In the genomic region with DNA sequence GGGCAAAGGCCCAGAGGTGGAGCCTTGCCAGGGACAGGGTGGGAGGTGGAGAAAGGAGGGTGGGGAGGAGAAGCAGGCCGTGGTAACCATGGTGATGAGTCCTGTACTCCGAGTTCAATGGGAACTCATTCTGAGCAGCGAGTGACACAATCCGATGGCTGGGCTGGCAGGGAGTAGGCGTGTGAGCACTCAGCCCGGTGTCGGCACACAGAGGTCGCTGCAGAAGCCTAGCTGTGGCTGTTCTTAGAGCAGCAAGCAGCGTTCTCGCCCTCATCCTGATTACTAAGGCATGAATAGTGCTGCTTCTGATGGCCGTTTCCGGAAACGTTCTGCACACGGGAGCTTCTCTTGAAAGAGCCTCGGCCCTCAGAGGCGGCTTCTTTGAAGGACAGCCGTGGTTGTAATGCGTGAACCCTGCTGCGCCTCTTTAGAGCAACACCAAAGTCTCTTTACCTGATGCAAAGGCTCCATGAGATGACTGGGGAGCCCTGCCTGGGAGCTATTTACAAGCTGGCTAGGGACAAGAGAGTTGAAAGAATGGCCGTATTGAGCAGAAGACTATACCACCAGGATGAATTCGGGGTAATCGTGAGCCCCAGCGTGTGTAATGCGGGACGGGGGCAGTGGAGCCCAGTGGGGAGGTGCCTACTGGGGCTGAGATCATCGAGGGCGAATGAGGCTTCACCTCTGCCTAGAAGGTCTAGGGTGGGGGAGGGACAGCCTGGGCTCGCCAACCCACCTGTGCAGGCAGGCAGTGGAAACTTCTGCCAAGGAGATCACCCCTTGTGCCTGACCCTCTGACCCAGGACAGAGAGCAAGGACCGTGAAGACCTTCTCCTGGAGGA, we compare ENCODE assay signal across 9 cellular contexts.
DNase-seq lines count a peak whose midpoint lies in the region; ATAC-seq and TF ChIP-seq lines count a peak whose summit lies in the region.
"Had no signal": no experiment of that assay in that cellular context is flagged by ENCODE, and none has a peak within 500 bp of the region (broad histone marks: within the 10 kb centered on the region; RNA-seq: fewer than 3 reads in every experiment).

No MANE protein-coding gene starts in this region.

- CTCF ChIA-PET in HEK293 (lab: Yijun Ruan, JAX), result interaction anchor here (0.7 to 2.7 kb wide), 9 partner anchors 13 to 1115 kb away, joined by 3 to 28 read pairs (median 4); no protein-coding TSS in a partner anchor
- CTCF ChIA-PET in Panc1 (lab: Charles Lee), result interaction anchor here (0.5 to 0.7 kb wide), 4 partner anchors 40 to 679 kb away, joined by 3 to 4 read pairs (median 4); partner anchors contain the start of gene KLHDC7A

- DNase-seq in Panc1 (ENCODE audit: low read depth, low spot score) (no peak), head of caudate nucleus (peak; percentile 52 to 97 (median 85)), sigmoid colon (no peak)
- DNase-seq in stimulated activated CD4-positive, alpha-beta T cell treated with anti-CD3 and anti-CD28 coated beads, Interleukin-12 subunit alpha, Interleukin-12 subunit beta, amount 100 ng/mL, for 4 hours, result peak; percentile 12

- 2 to 7% methylated on average over 29 of the region's 29 CpGs for WGBS in sigmoid colon, 2 donors

- POLR2A ChIA-PET in HEK293 (lab: Yijun Ruan, JAX), result no interaction called here
- POLR2A ChIA-PET in Panc1 (lab: Charles Lee), result interaction anchor here (0.6 kb wide), 1 partner anchor 1444 kb away, joined by 3 read pairs; no protein-coding TSS in a partner anchor

- H3K4me1 ChIP-seq in HEK293 (ENCODE audit: control insufficient read depth, insufficient read depth, low read length), result no peaks in the 10 kb centered on the region
- peaks cover 8% of the 10 kb centered on the region; the same call in 1 of the 2 replicates for H3K4me1 ChIP-seq in Panc1 (ENCODE audit: control insufficient read depth, insufficient read depth, low read length)
- H3K4me1 ChIP-seq in sigmoid colon, result peaks cover 0 to 10% (median 1%) of the 10 kb centered on the region in 4 donors

- ATAC-seq in Panc1, result peak; percentile 58; the same call in 1 of the 2 replicates
- no peak for ATAC-seq in HG03571 (IDR thresholded peaks at IDR 0.05; ENCODE audit: unreplicated experiment)
- ATAC-seq in HG02588 (IDR thresholded peaks at IDR 0.05; ENCODE audit: unreplicated experiment), result no peak
- ATAC-seq in GM18907 (IDR thresholded peaks at IDR 0.05; ENCODE audit: unreplicated experiment), result no peak

- peak overlapping the region; percentile 4 for H3K4me3 ChIP-seq in HEK293 (ENCODE audit: low read depth, low read length)
- H3K4me3 ChIP-seq in Panc1 (ENCODE audit: low read depth in 2 of 2, low read length in 2 of 2), result no peak overlapping the region
- no peak overlapping the region for H3K4me3 ChIP-seq in sigmoid colon

- no peak for TF ChIP-seq CTCF in HEK293 (tag by site-specific recombination; IDR thresholded peaks at IDR 0.05)
- no peak for TF ChIP-seq CTCF in Panc1 (IDR thresholded peaks at IDR 0.05)
- TF ChIP-seq CTCF in sigmoid colon (IDR thresholded peaks at IDR 0.05), result no peak

- peaks cover 23% of the 10 kb centered on the region for H3K27me3 ChIP-seq in Panc1 (ENCODE audit: control insufficient read depth, insufficient read depth, low read length)
- peaks cover 4 to 96% (median 58%) of the 10 kb centered on the region in 3 donors for H3K27me3 ChIP-seq in sigmoid colon

- TF ChIP-seq POLR2A in sigmoid colon (IDR thresholded peaks at IDR 0.05), result no peak

- in situ Hi-C loops in Panc1 (cut with HindIII; ENCODE audit: low pct_unique_long_range_greater_than_20kb, low sequenced_read_pairs), result no loop called here

- no peak for TF ChIP-seq EP300 in sigmoid colon (IDR thresholded peaks at IDR 0.05)

- no peaks in the 10 kb centered on the region for H3K36me3 ChIP-seq in HEK293 (ENCODE audit: control insufficient read depth in 2 of 2, insufficient read depth in 1 of 2, low read length in 2 of 2)
- no peaks in the 10 kb centered on the region for H3K36me3 ChIP-seq in Panc1 (ENCODE audit: control insufficient read depth, insufficient read depth, low read length)
- H3K36me3 ChIP-seq in sigmoid colon, result no peaks in the 10 kb centered on the region

- H3K27ac ChIP-seq in HEK293 (ENCODE audit: extremely low read depth, low read depth, low read length) (no peak overlapping the region), Panc1 (ENCODE audit: low read length) (no peak overlapping the region), sigmoid colon (no peak overlapping the region)
- H3K27ac ChIP-seq: VCaP had no signal

- intact Hi-C loops in Panc1 (cut with micrococcal nuclease; ENCODE audit: unreplicated experiment), result no loop called here
- intact Hi-C loops in head of caudate nucleus (cut with DNase I), result no loop called here
- intact Hi-C loops in sigmoid colon (cut with DNase I), result no loop called here

- H3K9me3 ChIP-seq in HEK293 (ENCODE audit: control insufficient read depth, insufficient read depth, low read depth, low read length), result no peaks in the 10 kb centered on the region
- H3K9me3 ChIP-seq in Panc1 (ENCODE audit: control insufficient read depth, insufficient read depth, low read depth, low read length), result no peaks in the 10 kb centered on the region
- H3K9me3 ChIP-seq in sigmoid colon, result no peaks in the 10 kb centered on the region

- BruUV-seq in Panc1 (replicated peaks; lab: Mats Ljungman, UMichigan), result no TSS peak

TF ChIP-seq in HEK293, 187 proteins besides CTCF, POLR2A, EP300 and RAD21 (continues in another document):
- no peak for TF ChIP-seq REPIN1 (tag by site-specific recombination; IDR thresholded peaks at IDR 0.05; ENCODE audit: low read depth)
- TF ChIP-seq ZFHX2 (tag by site-specific recombination; conservative IDR thresholded peaks at IDR 0.05), result peak; percentile 83
- TF ChIP-seq EGR2 (tag by site-specific recombination; IDR thresholded peaks at IDR 0.05; ENCODE audit: low read depth), result peak; percentile 72
- peak; percentile 84 for TF ChIP-seq ZBTB17 (tag by site-specific recombination; IDR thresholded peaks at IDR 0.05)
- TF ChIP-seq PRDM10 (tag by site-specific recombination; IDR thresholded peaks at IDR 0.05), result peak; percentile 83
- TF ChIP-seq ZNF670 (tag by site-specific recombination; IDR thresholded peaks at IDR 0.05; ENCODE audit: low read depth), result no peak
- TF ChIP-seq TCF7L2 (IDR thresholded peaks at IDR 0.05; ENCODE audit: borderline replicate concordance, low read depth, low read length), result 0 out of 2 replicates have a peak, but pooled peaks have one; percentile 33
- no peak for TF ChIP-seq ZNF596 (tag by site-specific recombination; IDR thresholded peaks at IDR 0.05)
- 0 out of 2 replicates have a peak, but pooled peaks have one; percentile 25 for TF ChIP-seq ZNF366 (tag by site-specific recombination; conservative IDR thresholded peaks at IDR 0.05)
- no peak for TF ChIP-seq ZNF280C (tag by site-specific recombination; IDR thresholded peaks at IDR 0.05)

Comparison
In these comparisons a context has a peak if more than half of its experiments do, and no peak if none do; other contexts are left out.
1. DNase-seq: peak in head of caudate nucleus (42 of 42) and stimulated activated CD4-positive, alpha-beta T cell treated with anti-CD3 and anti-CD28 coated beads, Interleukin-12 subunit alpha, Interleukin-12 subunit beta, amount 100 ng/mL, for 4 hours (single experiment); none in Panc1 (single experiment) and sigmoid colon (single experiment).